ENCODE assay signal across 26 cellular contexts in the genomic region with DNA sequence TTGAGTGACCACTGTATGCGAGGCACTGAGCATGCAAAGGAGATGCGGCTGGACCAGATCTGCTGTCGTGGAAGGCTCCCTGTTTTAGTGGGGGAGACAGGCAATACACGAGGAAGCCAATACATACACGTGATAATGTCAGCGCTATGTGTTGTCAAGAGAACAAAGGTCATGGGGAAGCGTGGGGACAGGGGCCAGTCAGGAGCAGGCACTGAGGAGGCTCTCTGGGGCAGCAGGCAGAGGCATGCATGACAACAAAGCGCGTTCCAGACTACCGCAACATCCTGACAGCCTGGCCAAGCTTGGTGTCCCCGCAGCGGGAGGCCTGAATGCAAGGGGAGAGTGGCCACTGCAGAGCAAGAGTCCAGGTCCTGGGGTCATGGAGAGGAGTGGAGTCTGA.
"Had no signal": no experiment of that assay in that cellular context is flagged by ENCODE, and none has a peak within 500 bp of the region (broad histone marks: within the 10 kb centered on the region; RNA-seq: fewer than 3 reads in every experiment).

No MANE protein-coding gene starts in this region.

- H3K27me3 ChIP-seq: colonic mucosa, foreskin keratinocyte, hepatocyte, neutrophil, sigmoid colon, suprapubic skin, thyroid gland, upper lobe of left lung, vagina had no signal

- H3K36me3 ChIP-seq: colonic mucosa, left ventricle myocardium inferior, neutrophil, sigmoid colon, suprapubic skin, thyroid gland, upper lobe of left lung, vagina had no signal

- DNase-seq: colonic mucosa; dermis blood vessel endothelial cell; endodermal cell; erythroblast; foreskin keratinocyte; head of caudate nucleus; left cardiac atrium; left ventricle myocardium inferior; mesenchymal stem cell; midbrain; sigmoid colon; stimulated activated CD4-positive, alpha-beta T cell treated with anti-CD3 and anti-CD28 coated beads, Interleukin-2, amount 100 ng/mL, for 48 hours; stimulated activated CD8-positive, alpha-beta memory T cell treated with anti-CD3 and anti-CD28 coated beads, Interleukin-4, amount 100 ng/mL, for 48 hours; stimulated activated naive CD8-positive, alpha-beta T cell treated with anti-CD3 and anti-CD28 coated beads, Interleukin-15, Interleukin-2, amounts not matched to agents 100 U/mL and 50 U/mL, for 24 hours; thyroid gland; upper lobe of left lung had no signal

- H3K4me2 ChIP-seq: hepatocyte had no signal

- H3K4me1 Mint-ChIP-seq: endodermal cell; stimulated activated effector memory CD8-positive, alpha-beta T cell treated with anti-CD3 and anti-CD28 coated beads, Interleukin-12 subunit alpha, Interleukin-12 subunit beta, amount 100 ng/mL, for 72 hours had no signal

- H3K4me3 ChIP-seq: colonic mucosa, hepatocyte, left ventricle myocardium inferior, lung, sigmoid colon, skin epidermis, suprapubic skin, thyroid gland, upper lobe of left lung, vagina had no signal

- FAIRE-seq: endothelial cell of umbilical vein, kidney had no signal

- H3K9me3 Mint-ChIP-seq: natural killer cell treated with Interleukin-12 subunit alpha and Interleukin-12 subunit beta and Interleukin-15 and Interleukin-18, amount 100 ng/mL, for 72 hours; stimulated activated effector memory CD8-positive, alpha-beta T cell treated with anti-CD3 and anti-CD28 coated beads, Interleukin-12 subunit alpha, Interleukin-12 subunit beta, amount 100 ng/mL, for 72 hours had no signal

- H2AFZ ChIP-seq: hepatocyte had no signal

- H3K36me3 Mint-ChIP-seq: natural killer cell treated with Interleukin-12 subunit alpha and Interleukin-12 subunit beta and Interleukin-15 and Interleukin-18, amount 100 ng/mL, for 72 hours; stimulated activated effector memory CD8-positive, alpha-beta T cell treated with anti-CD3 and anti-CD28 coated beads, Interleukin-12 subunit alpha, Interleukin-12 subunit beta, amount 100 ng/mL, for 72 hours had no signal

- H3K79me2 ChIP-seq: hepatocyte had no signal

- ATAC-seq: foreskin keratinocyte; left cardiac atrium; natural killer cell treated with Interleukin-12 subunit alpha and Interleukin-12 subunit beta and Interleukin-15 and Interleukin-18, amount 100 ng/mL, for 72 hours; stimulated activated effector memory CD8-positive, alpha-beta T cell treated with anti-CD3 and anti-CD28 coated beads, Interleukin-12 subunit alpha, Interleukin-12 subunit beta, amount 100 ng/mL, for 72 hours; stimulated activated naive CD8-positive, alpha-beta T cell treated with anti-CD3 and anti-CD28 coated beads, Interleukin-15, Interleukin-2, amounts not matched to agents 100 U/mL and 50 U/mL, for 24 hours had no signal

- H3K27me3 Mint-ChIP-seq: natural killer cell treated with Interleukin-12 subunit alpha and Interleukin-12 subunit beta and Interleukin-15 and Interleukin-18, amount 100 ng/mL, for 72 hours had no signal

- H3K9me3 ChIP-seq: colonic mucosa, neutrophil, thyroid gland, vagina had no signal

- H3K27ac Mint-ChIP-seq: endodermal cell; natural killer cell treated with Interleukin-12 subunit alpha and Interleukin-12 subunit beta and Interleukin-15 and Interleukin-18, amount 100 ng/mL, for 72 hours; stimulated activated effector memory CD8-positive, alpha-beta T cell treated with anti-CD3 and anti-CD28 coated beads, Interleukin-12 subunit alpha, Interleukin-12 subunit beta, amount 100 ng/mL, for 72 hours had no signal

- H3K4me3 Mint-ChIP-seq: endodermal cell; natural killer cell treated with Interleukin-12 subunit alpha and Interleukin-12 subunit beta and Interleukin-15 and Interleukin-18, amount 100 ng/mL, for 72 hours; stimulated activated effector memory CD8-positive, alpha-beta T cell treated with anti-CD3 and anti-CD28 coated beads, Interleukin-12 subunit alpha, Interleukin-12 subunit beta, amount 100 ng/mL, for 72 hours had no signal

- H3K27ac ChIP-seq: colonic mucosa, foreskin keratinocyte, hepatocyte, left ventricle myocardium inferior, neutrophil, sigmoid colon, skin epidermis, suprapubic skin, thyroid gland, upper lobe of left lung, vagina had no signal

- H3K4me1 ChIP-seq: colonic mucosa, foreskin keratinocyte, left ventricle myocardium inferior, sigmoid colon, suprapubic skin, thyroid gland, upper lobe of left lung, vagina had no signal
